13 cellular contexts compared by ENCODE assay signal in the genomic region with DNA sequence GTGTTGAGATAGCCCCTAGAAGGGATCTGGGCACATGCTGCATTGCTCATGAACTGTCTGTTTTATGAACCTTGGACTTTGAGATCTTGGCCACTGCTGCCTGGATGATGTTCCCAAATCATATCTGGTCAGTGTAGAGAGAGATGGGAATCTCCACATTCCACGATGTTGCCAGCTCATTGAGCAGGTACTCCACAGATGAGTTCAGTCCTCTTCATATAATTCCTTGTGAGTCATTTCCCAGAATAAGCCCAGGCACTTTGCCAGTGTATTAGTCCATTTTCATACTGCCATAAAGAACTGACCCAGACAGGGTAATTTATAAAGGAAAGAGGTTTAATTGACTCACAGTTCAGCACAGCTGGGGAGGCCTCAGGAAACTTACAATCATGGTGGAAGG.
DNase-seq lines count a peak whose midpoint lies in the region; ATAC-seq and TF ChIP-seq lines count a peak whose summit lies in the region.
"Had no signal": no experiment of that assay in that cellular context is flagged by ENCODE, and none has a peak within 500 bp of the region (broad histone marks: within the 10 kb centered on the region; RNA-seq: fewer than 3 reads in every experiment).

No MANE protein-coding gene starts in this region.

- in situ Hi-C loops in astrocyte of the cerebellum (cut with HindIII; ENCODE audit: low sequenced_read_pairs): no loop called here
- in situ Hi-C loops in KBM-7 (cut with MboI; ENCODE audit: low pct_unique_long_range_greater_than_20kb, low sequenced_read_pairs): no loop called here

- POLR2A ChIA-PET in AG04449 (lab: Yijun Ruan, JAX): interaction anchor here (0.6 to 0.9 kb wide), 3 partner anchors 49 to 416 kb away, joined by 3 to 5 read pairs (median 3); no protein-coding TSS in a partner anchor

- ATAC-seq in GM21576 (IDR thresholded peaks at IDR 0.05; ENCODE audit: unreplicated experiment): no peak
- ATAC-seq: WTC11 had no signal

- TF ChIP-seq CTCF in AG04449 (IDR thresholded peaks at IDR 0.05; ENCODE audit: insufficient read depth, low read length, missing control alignments) (no peak), astrocyte of the cerebellum (IDR thresholded peaks at IDR 0.05; ENCODE audit: low read depth, low read length, missing control alignments) (no peak)

- H3K27ac ChIP-seq in caudate nucleus (ENCODE audit: low read depth, low read length): no peak overlapping the region

- peak; percentile 88 for DNase-seq in AG04449 (ENCODE audit: low read depth, low spot score)
- peak; percentile 50 for DNase-seq in HPDE6-E6E7 (ENCODE audit: extremely low spot score)
- peak; percentile 66 for DNase-seq in astrocyte of the cerebellum (ENCODE audit: low read depth)
- DNase-seq in hepatic stellate cell (ENCODE audit: low spot score): peak; percentile 35
- no peak for DNase-seq in KBM-7
- no peak for DNase-seq in iPS-NIHi11 (ENCODE audit: low spot score)
- no peak for DNase-seq in caudate nucleus (lab: John Stamatoyannopoulos, UW)
- DNase-seq: activated T-cell treated with anti-CD3 and anti-CD28 coated beads, Interleukin-2, amount 50 U/mL, for 1 hour; central memory CD4-positive, alpha-beta T cell; NCI-H2081 treated with DMSO at 0.1 percent for 48 hours; RPMI8226 had no signal

- CTCF ChIA-PET in AG04449 (lab: Yijun Ruan, JAX): no interaction called here

- H3K4me3 ChIP-seq in AG04449 (ENCODE audit: low read depth, low read length): no peak overlapping the region
- H3K4me3 ChIP-seq in astrocyte of the cerebellum (ENCODE audit: low read depth, low read length): no peak overlapping the region

Comparison
In these comparisons a context has a peak if more than half of its experiments do, and no peak if none do; other contexts are left out.
1. DNase-seq: peak in AG04449 (single experiment), HPDE6-E6E7 (single experiment), astrocyte of the cerebellum (single experiment) and hepatic stellate cell (single experiment); none in KBM-7 (single experiment), iPS-NIHi11 (single experiment) and caudate nucleus (0 of 61).